Comparison of ENCODE assay signal across 7 cellular contexts in genomic region chr14:69260246-69260978, GRCh38. TPM values are rescaled to one million over a fixed set of nuclear protein-coding genes. Genes with fewer than 3 reads are reported as not detected.
DNase-seq lines count a peak whose midpoint lies in the region; ATAC-seq and TF ChIP-seq lines count a peak whose summit lies in the region.

No MANE protein-coding gene starts in this region.

- POLR2A ChIA-PET in PC-3 (lab: Charles Lee; ENCODE audit: unreplicated experiment), result no interaction called here
- POLR2A ChIA-PET in naive thymus-derived CD8-positive, alpha-beta T cell (lab: Charles Lee), result no interaction called here

- no peaks in the 10 kb centered on the region for H3K9me3 ChIP-seq in PC-3 (ENCODE audit: low read length)

- H3K27ac ChIP-seq in PC-3 (ENCODE audit: low read length), result no peak overlapping the region

- no peaks in the 10 kb centered on the region for H3K36me3 ChIP-seq in PC-3 (ENCODE audit: low read depth, low read length)

- peaks cover 24 to 71% (median 57%) of the 10 kb centered on the region in 5 donors for H3K27me3 Mint-ChIP-seq in naive thymus-derived CD8-positive, alpha-beta T cell

- H3K4me1 ChIP-seq in PC-3 (ENCODE audit: insufficient read depth, low read length), result peaks cover 7% of the 10 kb centered on the region; the same call in 1 of the 2 replicates

- H3K9ac ChIP-seq in PC-3 (ENCODE audit: low read length), result no peak overlapping the region

- peak; percentile 17 for ATAC-seq in PC-3
- peak; percentile 6 to 17 for ATAC-seq in naive thymus-derived CD8-positive, alpha-beta T cell
- no peak for ATAC-seq in HG03280 (IDR thresholded peaks at IDR 0.05; ENCODE audit: unreplicated experiment)
- ATAC-seq in GM18511 (IDR thresholded peaks at IDR 0.05; ENCODE audit: unreplicated experiment), result no peak
- no peak for ATAC-seq in sciatic nerve

- no peaks in the 10 kb centered on the region for H4K20me1 ChIP-seq in PC-3 (ENCODE audit: low read length)

- CTCF ChIA-PET in PC-3 (lab: Charles Lee), result no interaction called here

- H3K27me3 ChIP-seq in PC-3 (ENCODE audit: low read length), result peaks cover 55% of the 10 kb centered on the region

- no TSS peak for BruUV-seq in PC-3 (replicated peaks; lab: Mats Ljungman, UMichigan)

- no peaks in the 10 kb centered on the region for H3K79me2 ChIP-seq in PC-3 (ENCODE audit: low read length)

- no peaks in the 10 kb centered on the region for H3K36me3 Mint-ChIP-seq in naive thymus-derived CD8-positive, alpha-beta T cell

- TF ChIP-seq CTCF in GM12865 (IDR thresholded peaks at IDR 0.05; ENCODE audit: insufficient read depth, low read depth, low read length, missing control alignments), result no peak
- TF ChIP-seq CTCF in PC-3 (conservative IDR thresholded peaks at IDR 0.05; ENCODE audit: low read depth, low read length), result no peak
- TF ChIP-seq CTCF in epithelial cell of esophagus (IDR thresholded peaks at IDR 0.05; ENCODE audit: insufficient read depth, low read depth, low read length, missing control alignments), result no peak

- DNase-seq in GM12865 (ENCODE audit: low read depth), result no peak
- no peak for DNase-seq in PC-3
- DNase-seq in epithelial cell of esophagus (ENCODE audit: low read depth), result no peak
- no peak for DNase-seq in naive thymus-derived CD8-positive, alpha-beta T cell
- DNase-seq in sciatic nerve (ENCODE audit: low spot score), result no peak

- H3K4me1 Mint-ChIP-seq in naive thymus-derived CD8-positive, alpha-beta T cell, result peaks cover 2 to 9% (median 7%) of the 10 kb centered on the region in 4 donors

- H3F3A ChIP-seq in PC-3 (ENCODE audit: low read length, unreplicated experiment), result no peaks in the 10 kb centered on the region

- peak overlapping the region; percentile 34 for H3K4me3 ChIP-seq in GM12865 (ENCODE audit: low read depth, low read length)
- H3K4me3 ChIP-seq in PC-3 (ENCODE audit: low read length), result peak overlapping the region; percentile 50
- H3K4me3 ChIP-seq in epithelial cell of esophagus (ENCODE audit: low read length), result peak overlapping the region; percentile 31

- peak overlapping the region; percentile 2 to 76 (median 59) for H3K4me3 Mint-ChIP-seq in naive thymus-derived CD8-positive, alpha-beta T cell

- H3K9me2 ChIP-seq in PC-3 (replicated peaks; ENCODE audit: low read length), result no peaks in the 10 kb centered on the region

- H3K9me3 Mint-ChIP-seq in naive thymus-derived CD8-positive, alpha-beta T cell, result no peaks in the 10 kb centered on the region

- intact Hi-C loops in PC-3 (cut with micrococcal nuclease), result loop anchor here (5.0 kb wide), 1 partner anchor 37 kb away; no protein-coding TSS in a partner anchor
- intact Hi-C loops in sciatic nerve (cut with DNase I), result no loop called here

- peak overlapping the region; percentile 77 for H3K4me2 ChIP-seq in PC-3 (ENCODE audit: low read length)

- no peak overlapping the region; the same call in 1 of the 2 replicates for H2AFZ ChIP-seq in PC-3 (ENCODE audit: low read length)

- no peak overlapping the region for H3K27ac Mint-ChIP-seq in naive thymus-derived CD8-positive, alpha-beta T cell

RNA-seq across cellular contexts. Expression of gene GALNT16, which starts 0.5 kb away (rescaled TPM):
- total RNA-seq in PC-3 (2014; rRNA removed), result 0.17 and 0.33 TPM in 2 replicates
- total RNA-seq in naive thymus-derived CD8-positive, alpha-beta T cell, result not detected
- polyA plus RNA-seq in naive thymus-derived CD8-positive, alpha-beta T cell, result not detected
- 8.1 TPM for total RNA-seq in sciatic nerve

Comparison
In these comparisons a context has a peak if more than half of its experiments do, and no peak if none do; other contexts are left out.
1. ATAC-seq: peak in PC-3 (single experiment) and naive thymus-derived CD8-positive, alpha-beta T cell (2 of 2); none in HG03280 (single experiment), GM18511 (single experiment) and sciatic nerve (single experiment).
2. Peak in every context shown above with its lines, with median percentiles within 50 percentile points of each other: H3K4me3 ChIP-seq.